In the genomic region with DNA sequence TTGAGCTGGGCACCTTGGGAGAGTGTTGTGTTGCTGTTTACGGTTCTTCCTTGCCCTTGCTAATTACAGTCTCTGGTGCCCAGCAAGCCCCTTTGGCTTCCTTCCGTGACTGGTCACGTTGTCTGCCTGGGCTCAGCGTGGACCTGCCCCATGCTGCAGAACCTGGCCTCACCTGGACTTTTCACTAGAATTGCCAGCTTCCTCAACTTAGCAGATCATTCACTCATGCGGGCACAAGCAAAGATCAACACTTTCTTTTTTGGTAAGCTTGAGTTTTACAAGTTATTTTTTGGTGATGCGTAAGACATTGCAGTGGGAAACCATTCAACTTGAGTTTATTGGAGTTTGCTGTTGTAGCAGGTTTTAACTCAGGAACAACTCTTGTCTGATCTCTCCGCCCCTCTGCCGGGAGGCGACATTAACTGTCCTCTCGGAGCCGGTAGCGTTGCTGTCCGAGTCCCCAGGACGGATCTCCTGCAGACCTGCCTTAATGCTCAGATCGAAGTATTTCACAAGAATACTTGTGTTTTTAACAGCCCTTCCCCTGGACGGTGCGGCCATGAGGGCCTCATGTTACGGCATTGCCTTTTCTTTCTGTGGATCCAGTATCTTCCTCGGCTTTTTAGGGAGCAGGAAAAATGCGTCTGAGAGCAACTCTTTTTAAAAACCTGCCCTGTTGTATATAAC, we compare ENCODE assay signal across 1 cellular context.
TF ChIP-seq lines count a peak whose summit lies in the region.

No MANE protein-coding gene starts in this region.

TF ChIP-seq in GM12878, 131 proteins besides CTCF, POLR2A, EP300 and RAD21 (continued from another document):
- TF ChIP-seq, protein P1, sequence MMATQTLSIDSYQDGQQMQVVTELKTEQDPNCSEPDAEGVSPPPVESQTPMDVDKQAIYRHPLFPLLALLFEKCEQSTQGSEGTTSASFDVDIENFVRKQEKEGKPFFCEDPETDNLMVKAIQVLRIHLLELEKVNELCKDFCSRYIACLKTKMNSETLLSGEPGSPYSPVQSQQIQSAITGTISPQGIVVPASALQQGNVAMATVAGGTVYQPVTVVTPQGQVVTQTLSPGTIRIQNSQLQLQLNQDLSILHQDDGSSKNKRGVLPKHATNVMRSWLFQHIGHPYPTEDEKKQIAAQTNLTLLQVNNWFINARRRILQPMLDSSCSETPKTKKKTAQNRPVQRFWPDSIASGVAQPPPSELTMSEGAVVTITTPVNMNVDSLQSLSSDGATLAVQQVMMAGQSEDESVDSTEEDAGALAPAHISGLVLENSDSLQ (IDR thresholded peaks at IDR 0.05) = no peak
- TF ChIP-seq RFX5 (IDR thresholded peaks at IDR 0.05; ENCODE audit: low read depth, low read length) = no peak
